ENCODE assay signal across 8 cellular contexts in the genomic region with DNA sequence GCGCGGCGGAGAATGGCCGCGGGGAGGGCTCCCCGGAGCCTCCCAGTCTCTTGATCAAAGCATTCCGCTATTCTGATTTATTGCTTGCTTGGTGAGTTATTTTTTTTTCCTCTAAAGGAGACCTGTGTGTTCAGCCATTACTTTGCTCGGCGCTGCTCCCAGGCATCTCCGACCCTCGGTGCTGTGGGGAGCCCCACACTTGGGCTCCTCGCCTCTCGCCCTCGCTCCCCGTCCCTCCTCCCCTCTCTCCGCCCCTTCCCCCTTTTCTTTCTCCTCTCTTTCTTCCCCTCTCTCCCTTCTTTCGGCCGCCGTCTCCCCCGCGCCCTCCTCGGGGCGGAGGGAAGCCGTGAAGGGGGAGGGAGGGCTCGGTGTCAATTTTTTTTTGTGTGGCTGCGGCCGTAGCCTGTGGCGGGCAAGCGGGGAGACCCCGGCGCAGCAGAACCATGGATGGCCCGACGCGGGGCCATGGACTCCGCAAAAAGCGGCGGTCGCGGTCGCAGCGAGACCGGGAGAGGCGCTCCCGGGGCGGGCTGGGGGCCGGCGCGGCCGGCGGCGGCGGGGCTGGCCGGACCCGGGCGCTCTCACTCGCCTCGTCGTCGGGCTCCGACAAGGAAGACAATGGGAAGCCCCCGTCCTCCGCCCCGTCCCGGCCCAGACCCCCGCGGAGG. TPM values are rescaled to one million over a fixed set of nuclear protein-coding genes. Genes with fewer than 3 reads are reported as not detected.
A peak's percentile ranks its signal among the peaks of the same experiment; 100 is the strongest.
DNase-seq lines count a peak whose midpoint lies in the region; ATAC-seq and TF ChIP-seq lines count a peak whose summit lies in the region.

No MANE protein-coding gene starts in this region.

- TF ChIP-seq EP300 in upper lobe of left lung (IDR thresholded peaks at IDR 0.05) = no peak

- peaks cover 10% of the 10 kb centered on the region for H3K27me3 Mint-ChIP-seq in central memory CD8-positive, alpha-beta T cell
- H3K27me3 Mint-ChIP-seq in memory B cell = no peaks in the 10 kb centered on the region

- H3K9me3 Mint-ChIP-seq in central memory CD8-positive, alpha-beta T cell = no peaks in the 10 kb centered on the region
- no peaks in the 10 kb centered on the region for H3K9me3 Mint-ChIP-seq in memory B cell

- H3K4me3 ChIP-seq in GM06990 (replicated peaks; ENCODE audit: low read depth, low read length) (peak overlapping the region; percentile 61), NB4 (ENCODE audit: low read depth, low read length) (peak overlapping the region; percentile 73), upper lobe of left lung (peak overlapping the region; percentile 64 to 82 (median 66))

- H3K9me3 ChIP-seq in upper lobe of left lung = no peaks in the 10 kb centered on the region

- peak overlapping the region; percentile 73 for H3K27ac Mint-ChIP-seq in central memory CD8-positive, alpha-beta T cell (ENCODE audit: low read depth)
- H3K27ac Mint-ChIP-seq in memory B cell = no peak overlapping the region

- no peak for TF ChIP-seq CTCF in GM06990 (IDR thresholded peaks at IDR 0.05; ENCODE audit: insufficient read depth, low read length, poor library complexity, severe bottlenecking)
- no peak for TF ChIP-seq CTCF in NB4 (IDR thresholded peaks at IDR 0.05; ENCODE audit: low read depth, low read length)
- TF ChIP-seq CTCF in upper lobe of left lung (IDR thresholded peaks at IDR 0.05) = no peak

- H3K36me3 Mint-ChIP-seq in central memory CD8-positive, alpha-beta T cell (ENCODE audit: insufficient read depth) = peaks cover 10% of the 10 kb centered on the region
- H3K36me3 Mint-ChIP-seq in memory B cell = peaks cover 2% of the 10 kb centered on the region

- WGBS in upper lobe of left lung, 2 donors = 1% methylated on average over 29 to 43 of the region's 66 CpGs

- peak overlapping the region; percentile 34 to 85 (median 73) for H3K27ac ChIP-seq in upper lobe of left lung

- peaks cover 19 to 47% (median 25%) of the 10 kb centered on the region in 4 donors for H3K4me1 ChIP-seq in upper lobe of left lung

- no peak for ATAC-seq in central memory CD8-positive, alpha-beta T cell (replicated peaks; ENCODE audit: extremely low read depth, poor library complexity, severe bottlenecking)
- no peak for ATAC-seq in memory B cell (ENCODE audit: low read depth)
- ATAC-seq in upper lobe of left lung (ENCODE audit: low FRiP score in 2 of 2) = peak in 1 of 2 donors; percentile 12
- ATAC-seq in GM19035 (IDR thresholded peaks at IDR 0.05; ENCODE audit: unreplicated experiment) = no peak

- H3K4me1 Mint-ChIP-seq in central memory CD8-positive, alpha-beta T cell = peaks cover 26% of the 10 kb centered on the region
- peaks cover 11% of the 10 kb centered on the region for H3K4me1 Mint-ChIP-seq in memory B cell

- DNase-seq in GM06990 (ENCODE audit: extremely low read depth, insufficient read length) (peak; percentile 29), NB4 (ENCODE audit: low read depth) (peak; percentile 60), memory B cell (ENCODE audit: low spot score in 2 of 2) (peak in 1 of 2 donors; percentile 28), upper lobe of left lung (peak in 1 of 2 donors; percentile 88), GF-D8 (lab: John Stamatoyannopoulos, UW) (no peak)
- no peak for DNase-seq in central memory CD8-positive, alpha-beta T cell (ENCODE audit: low spot score in 2 of 2)
- no peak for DNase-seq in stimulated activated naive CD4-positive, alpha-beta T cell (lab: John Stamatoyannopoulos, UW)

- no peaks in the 10 kb centered on the region for H3K36me3 ChIP-seq in GM06990 (ENCODE audit: control insufficient read depth, insufficient read depth, low read length)
- no peaks in the 10 kb centered on the region for H3K36me3 ChIP-seq in upper lobe of left lung

- H3K4me3 Mint-ChIP-seq in central memory CD8-positive, alpha-beta T cell = no peak overlapping the region
- H3K4me3 Mint-ChIP-seq in memory B cell = peak overlapping the region; percentile 94

- H3K27me3 ChIP-seq in GM06990 (replicated peaks; ENCODE audit: control insufficient read depth, insufficient read depth, low read length) (no peaks in the 10 kb centered on the region), upper lobe of left lung (no peaks in the 10 kb centered on the region)

- TF ChIP-seq POLR2A in NB4 (IDR thresholded peaks at IDR 0.05; ENCODE audit: extremely low read depth, insufficient read length) (no peak), upper lobe of left lung (IDR thresholded peaks at IDR 0.05) (no peak)

RNA-seq across cellular contexts. Expression of a gene that starts 1.1 kb away (rescaled TPM):
- total RNA-seq in upper lobe of left lung = 100 to 1,000 TPM in 1 of 6 donors, 10 to 100 TPM in 5; 38.9 to 151 (median 55.8) TPM

Comparison
In these comparisons a context has a peak if more than half of its experiments do, and no peak if none do; other contexts are left out.
1. DNase-seq: peak in GM06990 (single experiment) and NB4 (single experiment); none in central memory CD8-positive, alpha-beta T cell (0 of 2), GF-D8 (single experiment) and stimulated activated naive CD4-positive, alpha-beta T cell (0 of 6).
2. Peak in every context shown above with its lines, with median percentiles within 50 percentile points of each other: H3K4me3 ChIP-seq.